ENCODE assay signal across 21 cellular contexts in the genomic region with DNA sequence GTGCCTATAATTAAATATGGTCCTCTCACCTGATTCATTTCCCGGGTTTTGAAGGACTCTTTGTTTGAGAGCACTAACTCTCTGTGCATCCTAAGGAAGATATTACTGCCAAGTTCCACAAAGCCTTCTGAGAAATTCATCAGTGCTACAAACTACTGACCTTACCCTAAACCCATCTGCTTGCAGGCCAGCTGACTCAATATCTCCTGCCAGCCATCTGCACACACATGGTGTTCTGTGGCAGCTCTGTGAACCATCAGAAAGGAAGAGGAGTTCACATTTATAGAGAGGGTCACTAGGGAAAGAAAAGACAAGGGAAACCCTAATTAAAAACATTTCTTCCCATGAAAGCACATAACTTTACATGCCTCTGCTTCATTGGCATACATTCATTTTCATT.
DNase-seq lines count a peak whose midpoint lies in the region; ATAC-seq and TF ChIP-seq lines count a peak whose summit lies in the region.
"Had no signal": no experiment of that assay in that cellular context is flagged by ENCODE, and none has a peak within 500 bp of the region (broad histone marks: within the 10 kb centered on the region; RNA-seq: fewer than 3 reads in every experiment).

No MANE protein-coding gene starts in this region.

- H4K91ac ChIP-seq in IMR-90 (ENCODE audit: insufficient read depth, low read depth, low read length) = no peak overlapping the region
- H4K91ac ChIP-seq in mesenchymal stem cell (ENCODE audit: low read length) = no peak overlapping the region

- intact Hi-C loops in IMR-90 (cut with micrococcal nuclease) = no loop called here
- intact Hi-C loops in upper lobe of right lung (cut with DNase I) = no loop called here

- H3K4me2 ChIP-seq in IMR-90 (ENCODE audit: low read depth, low read length) (no peak overlapping the region), mesenchymal stem cell (ENCODE audit: low read length, poor library complexity, severe bottlenecking) (no peak overlapping the region)

- H3K4me3 ChIP-seq in IMR-90 (ENCODE audit: insufficient read depth, low read depth, low read length) (no peak overlapping the region), astrocyte of the spinal cord (ENCODE audit: low read depth, low read length) (no peak overlapping the region), mesenchymal stem cell (ENCODE audit: insufficient read depth in 1 of 2, low read depth in 1 of 2, low read length in 2 of 2) (no peak overlapping the region), upper lobe of right lung (no peak overlapping the region)
- H3K4me3 ChIP-seq: right atrium auricular region, testis, uterus had no signal

- no peak for TF ChIP-seq CTCF in IMR-90 (conservative IDR thresholded peaks at IDR 0.05; ENCODE audit: low read depth, low read length)
- TF ChIP-seq CTCF in astrocyte of the spinal cord (IDR thresholded peaks at IDR 0.05; ENCODE audit: low read depth, low read length) = no peak
- no peak for TF ChIP-seq CTCF in upper lobe of right lung (IDR thresholded peaks at IDR 0.05)

- ATAC-seq in IMR-90 (ENCODE audit: low read depth) (peak; percentile 37; the same call in 1 of the 2 replicates), GM19397 (IDR thresholded peaks at IDR 0.05; ENCODE audit: unreplicated experiment) (no peak), upper lobe of right lung (no peak)

- H3K9ac ChIP-seq in IMR-90 (ENCODE audit: low read depth, low read length) (no peak overlapping the region), mesenchymal stem cell (ENCODE audit: low read length) (no peak overlapping the region)

- H3K18ac ChIP-seq in IMR-90 (ENCODE audit: low read depth, low read length) (no peak overlapping the region), mesenchymal stem cell (ENCODE audit: low read depth in 1 of 2, low read length in 2 of 2) (no peak overlapping the region)

- H2AK5ac ChIP-seq in IMR-90 (ENCODE audit: low read depth, low read length) = no peak overlapping the region
- H2AK5ac ChIP-seq in mesenchymal stem cell (ENCODE audit: low read length, severe bottlenecking) = no peak overlapping the region

- H2BK12ac ChIP-seq in mesenchymal stem cell (ENCODE audit: low read length in 2 of 2) = no peak overlapping the region

- POLR2A ChIA-PET in IMR-90 (lab: Charles Lee; ENCODE audit: unreplicated experiment) = no interaction called here

- WGBS in IMR-90 (ENCODE audit: extremely low coverage in 2 of 2, insufficient read length in 1 of 2), 2 experiments = 100% methylated on average over 1 of the region's 1 CpG; no CpG with 5 or more reads in 1 of the 2 experiments
- WGBS in mesenchymal stem cell = 86% methylated on average over 1 of the region's 1 CpG

- CTCF ChIA-PET in IMR-90 (lab: Yijun Ruan, JAX) = no interaction called here

- in situ Hi-C loops in IMR-90 (cut with MboI; ENCODE audit: low sequenced_read_pairs) = no loop called here
- in situ Hi-C loops in astrocyte of the spinal cord (cut with HindIII; ENCODE audit: low sequenced_read_pairs) = no loop called here

- H3K4me1 ChIP-seq in IMR-90 (ENCODE audit: control insufficient read depth, insufficient read depth, low read length) (peaks cover 2% of the 10 kb centered on the region; the same call in 1 of the 2 replicates), mesenchymal stem cell (ENCODE audit: control insufficient read depth, insufficient read depth, low read depth, low read length) (no peaks in the 10 kb centered on the region), upper lobe of right lung (no peaks in the 10 kb centered on the region)
- H3K4me1 ChIP-seq: right atrium auricular region, testis, uterus had no signal

- H4K5ac ChIP-seq in IMR-90 (ENCODE audit: low read depth, low read length) = no peak overlapping the region

- H2BK20ac ChIP-seq in IMR-90 (ENCODE audit: low read depth, low read length) = no peak overlapping the region

- no peaks in the 10 kb centered on the region for H3K9me1 ChIP-seq in IMR-90 (ENCODE audit: insufficient read depth, low read length)

- H4K20me1 ChIP-seq in IMR-90 (ENCODE audit: insufficient read depth, low read length) = no peaks in the 10 kb centered on the region

- H2AFZ ChIP-seq in IMR-90 (replicated peaks; ENCODE audit: low read length, poor library complexity) (no peak overlapping the region), mesenchymal stem cell (ENCODE audit: low read depth, low read length) (no peak overlapping the region)

- dilution Hi-C loops in IMR-90 (cut with HindIII; ENCODE audit: low sequenced_read_pairs, unreplicated experiment) = no loop called here

- no TSS peak for BruUV-seq in IMR-90 (replicated peaks; lab: Mats Ljungman, UMichigan)

- H3K27me3 ChIP-seq in IMR-90 (ENCODE audit: control insufficient read depth, insufficient read depth, low read length) = no peaks in the 10 kb centered on the region
- no peaks in the 10 kb centered on the region for H3K27me3 ChIP-seq in mesenchymal stem cell (ENCODE audit: control insufficient read depth in 1 of 2, insufficient read depth in 1 of 2, low read length in 2 of 2)
- no peaks in the 10 kb centered on the region for H3K27me3 ChIP-seq in upper lobe of right lung
- H3K27me3 ChIP-seq: right atrium auricular region, testis, uterus had no signal

- no peak for TF ChIP-seq RAD21 in IMR-90 (IDR thresholded peaks at IDR 0.05; ENCODE audit: low read length)

- H3K23ac ChIP-seq in IMR-90 (ENCODE audit: low read depth, low read length) (no peak overlapping the region; the same call in 1 of the 2 replicates), mesenchymal stem cell (ENCODE audit: low read length in 2 of 2) (no peak overlapping the region)

- no peak overlapping the region for H3K56ac ChIP-seq in IMR-90 (ENCODE audit: extremely low read depth, insufficient read depth, low read length)

- H3K4ac ChIP-seq in IMR-90 (ENCODE audit: low read depth, low read length) (peak overlapping the region; percentile 26; the same call in 1 of the 2 replicates), mesenchymal stem cell (ENCODE audit: low read depth in 1 of 2, low read length in 2 of 2) (no peak overlapping the region)

- H3K14ac ChIP-seq in IMR-90 (replicated peaks; ENCODE audit: low read depth, low read length) = no peak overlapping the region
- no peak overlapping the region for H3K14ac ChIP-seq in mesenchymal stem cell (ENCODE audit: low read length in 2 of 2)

- H2BK5ac ChIP-seq in IMR-90 (ENCODE audit: low read depth, low read length, poor library complexity, severe bottlenecking) (no peak overlapping the region), mesenchymal stem cell (ENCODE audit: low read depth, low read length, poor library complexity, severe bottlenecking) (no peak overlapping the region)

- H4K8ac ChIP-seq in IMR-90 (ENCODE audit: low read depth in 2 of 2, low read length in 2 of 2) (no peak overlapping the region), mesenchymal stem cell (ENCODE audit: low read length) (no peak overlapping the region)

- H3K9me3 ChIP-seq in IMR-90 (ENCODE audit: control insufficient read depth, insufficient read depth, low read length) = no peaks in the 10 kb centered on the region
- no peaks in the 10 kb centered on the region for H3K9me3 ChIP-seq in mesenchymal stem cell (ENCODE audit: control insufficient read depth, low read length)
- H3K9me3 ChIP-seq in upper lobe of right lung = no peaks in the 10 kb centered on the region
- H3K9me3 ChIP-seq: right atrium auricular region, testis, uterus had no signal

- no peak overlapping the region for H2AK9ac ChIP-seq in IMR-90 (replicated peaks; ENCODE audit: low read depth, low read length, poor library complexity)

- DNase-seq in DMS 273 treated with DMSO at 0.1 percent for 48 hours (lab: John Stamatoyannopoulos, UW) (peak; percentile 8), IMR-90 (peak; percentile 37), astrocyte of the spinal cord (ENCODE audit: low read depth, low spot score) (peak; percentile 50), mesenchymal stem cell (peak; percentile 16), upper lobe of right lung (no peak), glomerular visceral epithelial cell (ENCODE audit: extremely low spot score) (no peak), NCI-H2107 treated with DMSO at 0.1 percent for 48 hours (lab: John Stamatoyannopoulos, UW; ENCODE audit: unreplicated experiment) (no peak)
- DNase-seq: activated CD4-positive, alpha-beta T cell treated with anti-CD3 and anti-CD28 coated beads for 4 hours; activated CD8-positive, alpha-beta memory T cell treated with anti-CD3 and anti-CD28 coated beads for 24 hours; activated effector memory CD4-positive, alpha-beta T cell treated with anti-CD3 and anti-CD28 coated beads, Interleukin-2, amount 50 U/mL, for 16 hours; activated naive CD8-positive, alpha-beta T cell treated with anti-CD3 and anti-CD28 coated beads, Interleukin-2, amount 10 ng/mL, durations not matched to agents 7 days and 5 days; activated T-cell treated with anti-CD3 and anti-CD28 coated beads, Interleukin-2, amount 50 U/mL, for 1 hour; left cardiac atrium; NCI-H1092 treated with DMSO at 0.1 percent for 48 hours; NCI-H1930; NCI-H226; stimulated activated naive CD4-positive, alpha-beta T cell; testis; uterus had no signal

- H2BK120ac ChIP-seq in IMR-90 (ENCODE audit: low read depth, low read length) = no peak overlapping the region
- H2BK120ac ChIP-seq in mesenchymal stem cell (ENCODE audit: low read depth, low read length) = no peak overlapping the region

- H3K79me1 ChIP-seq in IMR-90 (ENCODE audit: low read depth in 1 of 2, low read length in 2 of 2) = no peaks in the 10 kb centered on the region
- no peaks in the 10 kb centered on the region for H3K79me1 ChIP-seq in mesenchymal stem cell (replicated peaks; ENCODE audit: low read length, poor library complexity, severe bottlenecking)

- H3K27ac ChIP-seq in IMR-90 (ENCODE audit: insufficient read depth, low read length) (no peak overlapping the region), mesenchymal stem cell (ENCODE audit: low read length, poor library complexity, severe bottlenecking) (no peak overlapping the region), upper lobe of right lung (no peak overlapping the region)
- H3K27ac ChIP-seq: right atrium auricular region, testis had no signal

- TF ChIP-seq POLR2A in IMR-90 (IDR thresholded peaks at IDR 0.05; ENCODE audit: low read depth, low read length) = no peak

- no peak overlapping the region for H2BK15ac ChIP-seq in IMR-90 (ENCODE audit: low read depth, low read length)
- H2BK15ac ChIP-seq in mesenchymal stem cell (ENCODE audit: low read depth, poor library complexity, severe bottlenecking) = no peak overlapping the region

- no peaks in the 10 kb centered on the region for H3K36me3 ChIP-seq in IMR-90 (ENCODE audit: control insufficient read depth, insufficient read depth, low read length)
- no peaks in the 10 kb centered on the region for H3K36me3 ChIP-seq in mesenchymal stem cell (ENCODE audit: control insufficient read depth in 1 of 2, insufficient read depth in 2 of 2, low read depth in 1 of 2, low read length in 2 of 2)
- no peaks in the 10 kb centered on the region for H3K36me3 ChIP-seq in upper lobe of right lung
- H3K36me3 ChIP-seq: right atrium auricular region, uterus had no signal

TF ChIP-seq in IMR-90, 13 proteins besides CTCF, POLR2A, EP300 and RAD21:
- TF ChIP-seq CHD1 (IDR thresholded peaks at IDR 0.05; ENCODE audit: low read depth, low read length) (no peak), CEBPB (IDR thresholded peaks at IDR 0.05; ENCODE audit: low read depth, low read length) (no peak)

Comparison
In these comparisons a context has a peak if more than half of its experiments do, and no peak if none do; other contexts are left out.
1. DNase-seq: peak in DMS 273 treated with DMSO at 0.1 percent for 48 hours (single experiment), IMR-90 (single experiment), astrocyte of the spinal cord (single experiment) and mesenchymal stem cell (single experiment); none in upper lobe of right lung (single experiment), glomerular visceral epithelial cell (single experiment) and NCI-H2107 treated with DMSO at 0.1 percent for 48 hours (single experiment).